2 cellular contexts compared by ENCODE assay signal in the genomic region with DNA sequence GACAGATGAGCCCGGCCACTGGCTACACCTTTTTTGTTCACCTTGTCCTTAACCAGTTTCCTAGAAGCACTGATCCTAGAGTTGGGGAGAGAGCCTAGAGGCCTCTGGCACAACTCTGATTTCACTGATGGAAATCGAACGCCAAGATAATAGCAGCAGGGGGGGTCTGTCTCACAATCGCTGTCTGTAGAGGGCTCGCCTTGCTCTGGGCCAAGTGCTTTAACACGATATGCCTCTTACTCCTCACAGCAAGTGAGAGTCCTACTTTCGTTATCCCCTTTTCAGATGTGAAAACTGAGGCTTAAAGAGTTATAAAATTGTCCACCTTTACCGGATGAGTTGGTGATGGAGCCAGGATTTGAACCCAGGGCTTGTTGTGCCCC.
TF ChIP-seq lines count a peak whose summit lies in the region.

No MANE protein-coding gene starts in this region.

TF ChIP-seq in HEK293, 187 proteins besides CTCF, POLR2A, EP300 and RAD21 (continued from another document):
- no peak for TF ChIP-seq PRDM2 (tag by site-specific recombination; IDR thresholded peaks at IDR 0.05; ENCODE audit: borderline replicate concordance)
- no peak for TF ChIP-seq ZNF324 (tag by site-specific recombination; IDR thresholded peaks at IDR 0.05)
TF ChIP-seq in HEK293: peak in this region for 1.

TF ChIP-seq in WTC11, 78 proteins besides CTCF, POLR2A, EP300 and RAD21 (continued from another document):
- TF ChIP-seq SMAD3 (CRISPR knock-in tag; IDR thresholded peaks at IDR 0.05; ENCODE audit: borderline replicate concordance) (no peak), ZNF232 (CRISPR knock-in tag; IDR thresholded peaks at IDR 0.05) (no peak), NFATC4 (CRISPR knock-in tag; IDR thresholded peaks at IDR 0.05) (no peak), ESRRA (CRISPR knock-in tag; IDR thresholded peaks at IDR 0.05; ENCODE audit: borderline replicate concordance) (no peak)
- TF ChIP-seq, protein P1, sequence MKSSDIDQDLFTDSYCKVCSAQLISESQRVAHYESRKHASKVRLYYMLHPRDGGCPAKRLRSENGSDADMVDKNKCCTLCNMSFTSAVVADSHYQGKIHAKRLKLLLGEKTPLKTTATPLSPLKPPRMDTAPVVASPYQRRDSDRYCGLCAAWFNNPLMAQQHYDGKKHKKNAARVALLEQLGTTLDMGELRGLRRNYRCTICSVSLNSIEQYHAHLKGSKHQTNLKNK (CRISPR knock-in tag; IDR thresholded peaks at IDR 0.05): no peak
